22 cellular contexts compared by ENCODE assay signal in the genomic region with DNA sequence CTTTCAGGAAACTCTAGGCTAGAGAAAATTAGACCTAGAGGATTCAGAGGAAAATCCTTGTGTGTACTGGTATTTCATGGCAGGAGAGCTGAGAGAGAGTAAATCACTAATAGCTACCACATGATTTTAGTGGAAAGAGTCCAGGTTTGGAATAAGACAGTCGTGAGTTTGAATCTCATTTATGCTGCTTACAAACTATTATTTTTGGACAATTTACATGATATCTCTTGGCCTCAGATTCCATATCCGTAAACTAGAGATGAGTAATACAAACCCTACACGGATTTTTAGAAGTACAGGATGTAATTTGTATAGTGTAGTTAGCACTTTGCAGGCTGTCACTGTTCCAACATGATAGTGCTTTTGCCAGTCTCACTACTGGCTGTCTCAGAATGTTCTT. TPM values are rescaled to one million over a fixed set of nuclear protein-coding genes. Genes with fewer than 3 reads are reported as not detected.
DNase-seq lines count a peak whose midpoint lies in the region; ATAC-seq and TF ChIP-seq lines count a peak whose summit lies in the region.
"Had no signal": no experiment of that assay in that cellular context is flagged by ENCODE, and none has a peak within 500 bp of the region (broad histone marks: within the 10 kb centered on the region; RNA-seq: fewer than 3 reads in every experiment).

No MANE protein-coding gene starts in this region.

- H3K27ac Mint-ChIP-seq in nephron = peak overlapping the region; percentile 20 to 54 (median 38)
- H3K27ac Mint-ChIP-seq: activated naive CD4-positive, alpha-beta T cell treated with anti-CD3 and anti-CD28 coated beads, Interleukin-2, amount 50 U/mL, for 24 hours; naive B cell; T-helper 17 cell had no signal

- H3K4me1 ChIP-seq in PC-9 (replicated peaks; ENCODE audit: insufficient read depth) = peaks cover 8% of the 10 kb centered on the region; the same call in 1 of the 2 replicates
- H3K4me1 ChIP-seq: Peyer's patch, prostate gland had no signal

- H3K9me2 ChIP-seq in PC-9 (ENCODE audit: insufficient read depth) = no peaks in the 10 kb centered on the region

- no peak for TF ChIP-seq CTCF in nephron (IDR thresholded peaks at IDR 0.05; ENCODE audit: unreplicated experiment in 3 of 3)
- TF ChIP-seq CTCF in PC-9 (conservative IDR thresholded peaks at IDR 0.05) = no peak

- H3K27ac ChIP-seq in PC-9 = no peak overlapping the region
- H3K27ac ChIP-seq: Peyer's patch, prostate gland had no signal

- H3K4me3 Mint-ChIP-seq in nephron = no peak overlapping the region
- H3K4me3 Mint-ChIP-seq: activated naive CD4-positive, alpha-beta T cell treated with anti-CD3 and anti-CD28 coated beads, Interleukin-2, amount 50 U/mL, for 24 hours; naive B cell; T-helper 17 cell had no signal

- no peak for ATAC-seq in HG02642 (IDR thresholded peaks at IDR 0.05; ENCODE audit: poor library complexity, unreplicated experiment)
- ATAC-seq: activated CD4-positive, CD25-positive, alpha-beta regulatory T cell treated with anti-CD3 and anti-CD28 coated beads, Interleukin-2, amount 50 U/mL, for 24 hours; left ventricle myocardium superior; T-helper 17 cell had no signal

- no peaks in the 10 kb centered on the region for H3K9me3 ChIP-seq in MG63
- peaks cover 5% of the 10 kb centered on the region; the same call in 1 of the 2 replicates for H3K9me3 ChIP-seq in PC-9 (ENCODE audit: insufficient read depth, low read depth)
- H3K9me3 ChIP-seq: Peyer's patch, prostate gland had no signal

- CTCF ChIA-PET in PC-9 (lab: Charles Lee) = no interaction called here

- no peaks in the 10 kb centered on the region for H3K27me3 Mint-ChIP-seq in nephron (ENCODE audit: low read depth)
- H3K27me3 Mint-ChIP-seq: activated naive CD4-positive, alpha-beta T cell treated with anti-CD3 and anti-CD28 coated beads, Interleukin-2, amount 50 U/mL, for 24 hours had no signal

- POLR2A ChIA-PET in PC-9 (lab: Charles Lee; ENCODE audit: unreplicated experiment) = no interaction called here

- peaks cover 13% of the 10 kb centered on the region for H3K4me1 Mint-ChIP-seq in nephron
- H3K4me1 Mint-ChIP-seq: naive B cell had no signal

- no peaks in the 10 kb centered on the region; the same call in 1 of the 2 replicates for H3F3A ChIP-seq in PC-9 (ENCODE audit: insufficient read depth, low read depth)

- BruUV-seq in PC-9 (replicated peaks; lab: Mats Ljungman, UMichigan) = no TSS peak

- H3K36me3 ChIP-seq in MG63 = no peaks in the 10 kb centered on the region
- no peaks in the 10 kb centered on the region for H3K36me3 ChIP-seq in PC-9 (ENCODE audit: low read depth)
- H3K36me3 ChIP-seq: Peyer's patch, prostate gland had no signal

- DNase-seq in EH (ENCODE audit: low read depth) = peak; percentile 75
- peak; percentile 23 for DNase-seq in MG63
- DNase-seq in dermis blood vessel endothelial cell = peak; percentile 37
- DNase-seq in PC-9 = no peak
- no peak for DNase-seq in cerebellar cortex (ENCODE audit: low spot score)
- DNase-seq in activated effector memory CD4-positive, alpha-beta T cell treated with anti-CD3 and anti-CD28 coated beads, Interleukin-2, amount 50 U/mL, for 16 hours = no peak
- DNase-seq: activated CD8-positive, alpha-beta memory T cell treated with anti-CD3 and anti-CD28 coated beads, Interleukin-2, amount 50 U/mL, for 4 hours; left ventricle myocardium superior; MM.1S; naive B cell; NCI-H2081 treated with DMSO at 0.1 percent for 48 hours; NCI-H69; Peyer's patch; stimulated activated CD4-positive, alpha-beta T cell treated with anti-CD3 and anti-CD28 coated beads, Interleukin-15, amount 100 ng/mL, for 24 hours; T-helper 17 cell had no signal

- H4K20me1 ChIP-seq in PC-9 (ENCODE audit: insufficient read depth) = no peaks in the 10 kb centered on the region

- H3K9me3 Mint-ChIP-seq in nephron = no peaks in the 10 kb centered on the region
- H3K9me3 Mint-ChIP-seq: activated naive CD4-positive, alpha-beta T cell treated with anti-CD3 and anti-CD28 coated beads, Interleukin-2, amount 50 U/mL, for 24 hours had no signal

- no peak overlapping the region for H2AFZ ChIP-seq in PC-9

- H3K4me2 ChIP-seq in PC-9 = no peak overlapping the region

- no peaks in the 10 kb centered on the region for H3K79me2 ChIP-seq in PC-9 (ENCODE audit: low read depth)

- H3K27me3 ChIP-seq in MG63 = no peaks in the 10 kb centered on the region
- no peaks in the 10 kb centered on the region for H3K27me3 ChIP-seq in PC-9 (ENCODE audit: insufficient read depth, low read depth)
- H3K27me3 ChIP-seq: Peyer's patch had no signal

- H3K36me3 Mint-ChIP-seq in nephron (ENCODE audit: low read depth) = no peaks in the 10 kb centered on the region
- H3K36me3 Mint-ChIP-seq: activated naive CD4-positive, alpha-beta T cell treated with anti-CD3 and anti-CD28 coated beads, Interleukin-2, amount 50 U/mL, for 24 hours; naive B cell had no signal

- no peak overlapping the region for H3K4me3 ChIP-seq in MG63
- H3K4me3 ChIP-seq in PC-9 = no peak overlapping the region
- H3K4me3 ChIP-seq: Peyer's patch, prostate gland had no signal

- intact Hi-C loops in PC-9 (cut with micrococcal nuclease; ENCODE audit: unreplicated experiment) = no loop called here

RNA-seq across cellular contexts. Expression of a gene that starts 2.7 kb away (rescaled TPM):
- total RNA-seq in MG63 (2014; rRNA removed; shearing (Covaris generic); ENCODE audit: low replicate concordance) = 0.63 TPM in 1 of 2 replicates, not detected in the other
- total RNA-seq in dermis blood vessel endothelial cell = 0.19 TPM in 1 of 2 replicates, not detected in the other
- total RNA-seq in PC-9 (2021) = 2.0 TPM in 2 replicates
- total RNA-seq: G401, left ventricle myocardium superior, Peyer's patch, subcutaneous adipose tissue, T-helper 17 cell had no signal

Comparison
In these comparisons a context has a peak if more than half of its experiments do, and no peak if none do; other contexts are left out.
1. DNase-seq: peak in EH (single experiment), MG63 (single experiment) and dermis blood vessel endothelial cell (single experiment); none in PC-9 (0 of 2), cerebellar cortex (single experiment) and activated effector memory CD4-positive, alpha-beta T cell treated with anti-CD3 and anti-CD28 coated beads, Interleukin-2, amount 50 U/mL, for 16 hours (single experiment).